Comparison of ENCODE assay signal across 11 cellular contexts in genomic region chr5:145531038-145531734, GRCh38.
DNase-seq lines count a peak whose midpoint lies in the region; ATAC-seq, FAIRE-seq and TF ChIP-seq lines count a peak whose summit lies in the region.
"Had no signal": no experiment of that assay in that cellular context is flagged by ENCODE, and none has a peak within 500 bp of the region (broad histone marks: within the 10 kb centered on the region; RNA-seq: fewer than 3 reads in every experiment).

No MANE protein-coding gene starts in this region.

- POLR2A ChIA-PET in RWPE1 (lab: Yijun Ruan, JAX; ENCODE audit: low non-redundant PET), result no interaction called here
- POLR2A ChIA-PET in activated CD4-positive, alpha-beta T cell treated with anti-CD3 and anti-CD28 coated beads, Interleukin-2, amount 10 ng/mL, durations not matched to agents 7 days and 5 days (lab: Charles Lee), result no interaction called here

- H3K4me1 Mint-ChIP-seq in activated CD4-positive, alpha-beta T cell treated with anti-CD3 and anti-CD28 coated beads, Interleukin-2, amount 10 ng/mL, durations not matched to agents 7 days and 5 days, result no peaks in the 10 kb centered on the region

- no peaks in the 10 kb centered on the region for H3K27me3 ChIP-seq in prostate gland (replicated peaks; ENCODE audit: insufficient read depth)
- H3K27me3 ChIP-seq: Peyer's patch had no signal

- H3K9me3 Mint-ChIP-seq in activated CD4-positive, alpha-beta T cell treated with anti-CD3 and anti-CD28 coated beads, Interleukin-2, amount 10 ng/mL, durations not matched to agents 7 days and 5 days, result no peaks in the 10 kb centered on the region
- H3K9me3 Mint-ChIP-seq: brain had no signal

- TF ChIP-seq CTCF in RWPE1 (conservative IDR thresholded peaks at IDR 0.05; ENCODE audit: low read depth) (no peak), fibroblast of mammary gland (conservative IDR thresholded peaks at IDR 0.05; ENCODE audit: control insufficient read depth, insufficient read depth, low read depth, low read length) (no peak), prostate gland (IDR thresholded peaks at IDR 0.05) (no peak)

- no peaks in the 10 kb centered on the region for H3K9me3 ChIP-seq in prostate gland
- H3K9me3 ChIP-seq: Peyer's patch had no signal

- CTCF ChIA-PET in RWPE1 (lab: Yijun Ruan, JAX), result interaction anchor here (0.6 kb wide), 1 partner anchor 13 kb away, joined by 3 read pairs; no protein-coding TSS in a partner anchor
- CTCF ChIA-PET in activated CD4-positive, alpha-beta T cell treated with anti-CD3 and anti-CD28 coated beads, Interleukin-2, amount 10 ng/mL, durations not matched to agents 7 days and 5 days (lab: Charles Lee), result no interaction called here

- no peak for FAIRE-seq in GM12892 (lab: Jason Lieb, UNC)

- peak overlapping the region; percentile 50 for H3K27ac ChIP-seq in RWPE1
- no peak overlapping the region for H3K27ac ChIP-seq in prostate gland

- H3K4me3 ChIP-seq in fibroblast of mammary gland (ENCODE audit: control insufficient read depth, low read depth, low read length) (no peak overlapping the region), prostate gland (no peak overlapping the region)
- H3K4me3 ChIP-seq: Peyer's patch had no signal

- peak; percentile 61 for DNase-seq in ELF-1 (ENCODE audit: low read depth, low spot score)
- DNase-seq in RWPE1 (ENCODE audit: low spot score), result peak; percentile 92
- DNase-seq in fibroblast of mammary gland (ENCODE audit: low read depth), result peak; percentile 72
- DNase-seq in prostate gland (ENCODE audit: low spot score), result peak; percentile 64
- DNase-seq in GM12892 (ENCODE audit: insufficient read length), result no peak
- DNase-seq in activated CD4-positive, alpha-beta T cell treated with anti-CD3 and anti-CD28 coated beads, Interleukin-2, amount 10 ng/mL, durations not matched to agents 7 days and 5 days, result no peak
- no peak for DNase-seq in DMS79 treated with DMSO at 0.1 percent for 48 hours (lab: John Stamatoyannopoulos, UW)
- DNase-seq: MV-4-11 had no signal

- no peaks in the 10 kb centered on the region for H3K36me3 Mint-ChIP-seq in activated CD4-positive, alpha-beta T cell treated with anti-CD3 and anti-CD28 coated beads, Interleukin-2, amount 10 ng/mL, durations not matched to agents 7 days and 5 days (ENCODE audit: low read depth)
- H3K36me3 Mint-ChIP-seq: brain had no signal

- H3K27ac Mint-ChIP-seq in activated CD4-positive, alpha-beta T cell treated with anti-CD3 and anti-CD28 coated beads, Interleukin-2, amount 10 ng/mL, durations not matched to agents 7 days and 5 days, result no peak overlapping the region
- H3K27ac Mint-ChIP-seq: brain had no signal

- WGBS in prostate gland, result 39% methylated on average over 5 of the region's 5 CpGs

- TF ChIP-seq POLR2A in prostate gland (IDR thresholded peaks at IDR 0.05) (no peak), GM12892 (IDR thresholded peaks at IDR 0.05; ENCODE audit: low read depth, low read length) (no peak)

- ATAC-seq in HG03280 (IDR thresholded peaks at IDR 0.05; ENCODE audit: unreplicated experiment), result no peak

- no peak overlapping the region for H3K4me3 Mint-ChIP-seq in activated CD4-positive, alpha-beta T cell treated with anti-CD3 and anti-CD28 coated beads, Interleukin-2, amount 10 ng/mL, durations not matched to agents 7 days and 5 days
- H3K4me3 Mint-ChIP-seq: brain had no signal

- intact Hi-C loops in prostate gland (cut with DNase I), result no loop called here

- H3K4me1 ChIP-seq in prostate gland (replicated peaks), result no peaks in the 10 kb centered on the region
- H3K4me1 ChIP-seq: Peyer's patch had no signal

- no peaks in the 10 kb centered on the region for H3K27me3 Mint-ChIP-seq in activated CD4-positive, alpha-beta T cell treated with anti-CD3 and anti-CD28 coated beads, Interleukin-2, amount 10 ng/mL, durations not matched to agents 7 days and 5 days

- no peaks in the 10 kb centered on the region for H3K36me3 ChIP-seq in prostate gland
- H3K36me3 ChIP-seq: Peyer's patch had no signal

Comparison
In these comparisons a context has a peak if more than half of its experiments do, and no peak if none do; other contexts are left out.
1. DNase-seq: peak in ELF-1 (single experiment), RWPE1 (single experiment), fibroblast of mammary gland (single experiment) and prostate gland (single experiment); none in GM12892 (single experiment), activated CD4-positive, alpha-beta T cell treated with anti-CD3 and anti-CD28 coated beads, Interleukin-2, amount 10 ng/mL, durations not matched to agents 7 days and 5 days (single experiment) and DMS79 treated with DMSO at 0.1 percent for 48 hours (single experiment).